In the genomic region with DNA sequence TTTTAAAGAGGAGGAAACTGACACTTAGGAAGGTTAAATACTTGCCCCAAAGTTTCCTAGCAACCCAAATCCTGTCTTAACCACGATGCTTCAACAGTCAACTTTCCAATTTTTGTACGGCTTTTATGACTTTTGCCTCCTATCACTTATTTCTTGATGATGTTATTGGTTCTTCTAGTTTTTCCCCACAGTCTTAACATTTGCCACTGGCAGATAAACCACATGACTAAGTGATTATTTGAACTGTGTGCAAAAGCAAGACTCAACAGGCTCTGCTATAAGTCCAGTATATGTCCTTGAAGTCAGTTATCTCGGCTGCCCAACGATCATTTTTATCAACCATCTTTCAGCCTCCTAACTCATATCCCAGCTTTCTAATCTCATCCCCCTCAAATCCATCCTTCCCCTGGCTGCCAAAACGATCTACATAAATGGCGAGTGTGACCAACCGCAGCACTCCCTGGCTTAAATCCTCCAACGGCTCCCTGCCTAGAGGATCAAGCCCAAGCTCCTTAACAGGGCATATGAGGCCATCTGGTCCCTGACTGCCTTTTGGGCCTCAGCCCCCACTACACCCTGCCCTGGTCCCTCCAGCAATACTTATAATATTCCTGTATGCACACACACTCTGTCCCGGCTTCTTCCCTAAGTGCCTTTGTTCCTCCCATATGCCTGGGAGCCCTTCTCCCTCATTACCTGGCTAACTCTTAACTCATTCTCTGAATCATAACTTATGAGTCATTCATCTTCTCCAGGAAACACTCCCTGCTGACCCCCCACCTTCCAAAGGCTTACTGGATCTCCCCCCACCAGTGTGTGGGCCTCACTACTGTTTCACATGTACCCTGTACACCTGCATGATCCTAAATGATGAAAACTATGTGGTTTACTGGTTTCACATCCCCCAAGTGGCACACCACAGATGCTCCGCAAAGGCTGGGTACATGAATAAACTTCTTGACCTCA, we compare ENCODE assay signal across 1 cellular context.
TF ChIP-seq lines count a peak whose summit lies in the region.

No MANE protein-coding gene starts in this region.

TF ChIP-seq in K562, 482 proteins besides CTCF, POLR2A, EP300 and RAD21 (continued from another document and continues in another):
- TF ChIP-seq, protein P1, sequence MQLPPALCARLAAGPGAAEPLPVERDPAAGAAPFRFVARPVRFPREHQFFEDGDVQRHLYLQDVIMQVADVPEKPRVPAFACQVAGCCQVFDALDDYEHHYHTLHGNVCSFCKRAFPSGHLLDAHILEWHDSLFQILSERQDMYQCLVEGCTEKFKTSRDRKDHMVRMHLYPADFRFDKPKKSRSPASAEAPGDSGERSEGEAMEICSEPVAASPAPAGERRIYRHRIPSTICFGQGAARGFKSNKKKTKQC (CRISPR knock-in tag; IDR thresholded peaks at IDR 0.05) = no peak; the same call in 1 of the 2 replicates
- TF ChIP-seq, protein P2, sequence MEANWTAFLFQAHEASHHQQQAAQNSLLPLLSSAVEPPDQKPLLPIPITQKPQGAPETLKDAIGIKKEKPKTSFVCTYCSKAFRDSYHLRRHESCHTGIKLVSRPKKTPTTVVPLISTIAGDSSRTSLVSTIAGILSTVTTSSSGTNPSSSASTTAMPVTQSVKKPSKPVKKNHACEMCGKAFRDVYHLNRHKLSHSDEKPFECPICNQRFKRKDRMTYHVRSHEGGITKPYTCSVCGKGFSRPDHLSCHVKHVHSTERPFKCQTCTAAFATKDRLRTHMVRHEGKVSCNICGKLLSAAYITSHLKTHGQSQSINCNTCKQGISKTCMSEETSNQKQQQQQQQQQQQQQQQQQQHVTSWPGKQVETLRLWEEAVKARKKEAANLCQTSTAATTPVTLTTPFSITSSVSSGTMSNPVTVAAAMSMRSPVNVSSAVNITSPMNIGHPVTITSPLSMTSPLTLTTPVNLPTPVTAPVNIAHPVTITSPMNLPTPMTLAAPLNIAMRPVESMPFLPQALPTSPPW (CRISPR knock-in tag; IDR thresholded peaks at IDR 0.05) = no peak
- TF ChIP-seq ZNF699 (CRISPR knock-in tag; IDR thresholded peaks at IDR 0.05; ENCODE audit: insufficient replicate concordance) = no peak
- TF ChIP-seq, protein P3, sequence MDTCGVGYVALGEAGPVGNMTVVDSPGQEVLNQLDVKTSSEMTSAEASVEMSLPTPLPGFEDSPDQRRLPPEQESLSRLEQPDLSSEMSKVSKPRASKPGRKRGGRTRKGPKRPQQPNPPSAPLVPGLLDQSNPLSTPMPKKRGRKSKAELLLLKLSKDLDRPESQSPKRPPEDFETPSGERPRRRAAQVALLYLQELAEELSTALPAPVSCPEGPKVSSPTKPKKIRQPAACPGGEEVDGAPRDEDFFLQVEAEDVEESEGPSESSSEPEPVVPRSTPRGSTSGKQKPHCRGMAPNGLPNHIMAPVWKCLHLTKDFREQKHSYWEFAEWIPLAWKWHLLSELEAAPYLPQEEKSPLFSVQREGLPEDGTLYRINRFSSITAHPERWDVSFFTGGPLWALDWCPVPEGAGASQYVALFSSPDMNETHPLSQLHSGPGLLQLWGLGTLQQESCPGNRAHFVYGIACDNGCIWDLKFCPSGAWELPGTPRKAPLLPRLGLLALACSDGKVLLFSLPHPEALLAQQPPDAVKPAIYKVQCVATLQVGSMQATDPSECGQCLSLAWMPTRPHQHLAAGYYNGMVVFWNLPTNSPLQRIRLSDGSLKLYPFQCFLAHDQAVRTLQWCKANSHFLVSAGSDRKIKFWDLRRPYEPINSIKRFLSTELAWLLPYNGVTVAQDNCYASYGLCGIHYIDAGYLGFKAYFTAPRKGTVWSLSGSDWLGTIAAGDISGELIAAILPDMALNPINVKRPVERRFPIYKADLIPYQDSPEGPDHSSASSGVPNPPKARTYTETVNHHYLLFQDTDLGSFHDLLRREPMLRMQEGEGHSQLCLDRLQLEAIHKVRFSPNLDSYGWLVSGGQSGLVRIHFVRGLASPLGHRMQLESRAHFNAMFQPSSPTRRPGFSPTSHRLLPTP (IDR thresholded peaks at IDR 0.05; ENCODE audit: borderline replicate concordance, extremely low read depth, insufficient read length) = no peak
- no peak for TF ChIP-seq TAF7 (tag; IDR thresholded peaks at IDR 0.05)
- TF ChIP-seq, protein P4, sequence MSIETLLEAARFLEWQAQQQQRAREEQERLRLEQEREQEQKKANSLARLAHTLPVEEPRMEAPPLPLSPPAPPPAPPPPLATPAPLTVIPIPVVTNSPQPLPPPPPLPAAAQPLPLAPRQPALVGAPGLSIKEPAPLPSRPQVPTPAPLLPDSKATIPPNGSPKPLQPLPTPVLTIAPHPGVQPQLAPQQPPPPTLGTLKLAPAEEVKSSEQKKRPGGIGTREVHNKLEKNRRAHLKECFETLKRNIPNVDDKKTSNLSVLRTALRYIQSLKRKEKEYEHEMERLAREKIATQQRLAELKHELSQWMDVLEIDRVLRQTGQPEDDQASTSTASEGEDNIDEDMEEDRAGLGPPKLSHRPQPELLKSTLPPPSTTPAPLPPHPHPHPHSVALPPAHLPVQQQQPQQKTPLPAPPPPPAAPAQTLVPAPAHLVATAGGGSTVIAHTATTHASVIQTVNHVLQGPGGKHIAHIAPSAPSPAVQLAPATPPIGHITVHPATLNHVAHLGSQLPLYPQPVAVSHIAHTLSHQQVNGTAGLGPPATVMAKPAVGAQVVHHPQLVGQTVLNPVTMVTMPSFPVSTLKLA (conservative IDR thresholded peaks at IDR 0.05) = peak in 1 of 2 experiments; percentile 39; a peak in 1 of 4 replicates
- peak; percentile 46 for TF ChIP-seq EP400 (IDR thresholded peaks at IDR 0.05)
- no peak for TF ChIP-seq ZFP1 (CRISPR knock-in tag; IDR thresholded peaks at IDR 0.05)
- no peak for TF ChIP-seq EZH2 (IDR thresholded peaks at IDR 0.05; ENCODE audit: borderline replicate concordance, low read depth, low read length)
- TF ChIP-seq, protein P5, sequence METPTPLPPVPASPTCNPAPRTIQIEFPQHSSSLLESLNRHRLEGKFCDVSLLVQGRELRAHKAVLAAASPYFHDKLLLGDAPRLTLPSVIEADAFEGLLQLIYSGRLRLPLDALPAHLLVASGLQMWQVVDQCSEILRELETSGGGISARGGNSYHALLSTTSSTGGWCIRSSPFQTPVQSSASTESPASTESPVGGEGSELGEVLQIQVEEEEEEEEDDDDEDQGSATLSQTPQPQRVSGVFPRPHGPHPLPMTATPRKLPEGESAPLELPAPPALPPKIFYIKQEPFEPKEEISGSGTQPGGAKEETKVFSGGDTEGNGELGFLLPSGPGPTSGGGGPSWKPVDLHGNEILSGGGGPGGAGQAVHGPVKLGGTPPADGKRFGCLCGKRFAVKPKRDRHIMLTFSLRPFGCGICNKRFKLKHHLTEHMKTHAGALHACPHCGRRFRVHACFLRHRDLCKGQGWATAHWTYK (CRISPR knock-in tag; IDR thresholded peaks at IDR 0.05) = no peak
- TF ChIP-seq TEAD4 (IDR thresholded peaks at IDR 0.05; ENCODE audit: low read length) = peak; percentile 88
- TF ChIP-seq TEAD4 (CRISPR knock-in tag; IDR thresholded peaks at IDR 0.05; ENCODE audit: borderline replicate concordance) = no peak
- no peak for TF ChIP-seq KDM5B (IDR thresholded peaks at IDR 0.05; ENCODE audit: insufficient replicate concordance, low read depth, low read length)
- TF ChIP-seq, protein P6, sequence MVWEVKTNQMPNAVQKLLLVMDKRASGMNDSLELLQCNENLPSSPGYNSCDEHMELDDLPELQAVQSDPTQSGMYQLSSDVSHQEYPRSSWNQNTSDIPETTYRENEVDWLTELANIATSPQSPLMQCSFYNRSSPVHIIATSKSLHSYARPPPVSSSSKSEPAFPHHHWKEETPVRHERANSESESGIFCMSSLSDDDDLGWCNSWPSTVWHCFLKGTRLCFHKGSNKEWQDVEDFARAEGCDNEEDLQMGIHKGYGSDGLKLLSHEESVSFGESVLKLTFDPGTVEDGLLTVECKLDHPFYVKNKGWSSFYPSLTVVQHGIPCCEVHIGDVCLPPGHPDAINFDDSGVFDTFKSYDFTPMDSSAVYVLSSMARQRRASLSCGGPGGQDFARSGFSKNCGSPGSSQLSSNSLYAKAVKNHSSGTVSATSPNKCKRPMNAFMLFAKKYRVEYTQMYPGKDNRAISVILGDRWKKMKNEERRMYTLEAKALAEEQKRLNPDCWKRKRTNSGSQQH (CRISPR knock-in tag; IDR thresholded peaks at IDR 0.05) = no peak
- TF ChIP-seq ATF7 (IDR thresholded peaks at IDR 0.05) = peak; percentile 35; the same call in 1 of the 2 replicates
- no peak for TF ChIP-seq ZNF764 (CRISPR knock-in tag; IDR thresholded peaks at IDR 0.05; ENCODE audit: low read depth)
- 0 out of 2 replicates have a peak, but pooled peaks have one; percentile 60 for TF ChIP-seq ZKSCAN8 (CRISPR knock-in tag; IDR thresholded peaks at IDR 0.05)
- TF ChIP-seq NELFE (IDR thresholded peaks at IDR 0.05; ENCODE audit: insufficient read depth, insufficient read length) = no peak
- TF ChIP-seq OTX1 (CRISPR knock-in tag; IDR thresholded peaks at IDR 0.05) = no peak
- TF ChIP-seq MAFF (IDR thresholded peaks at IDR 0.05; ENCODE audit: low read length) = peak; percentile 68; the same call in 1 of the 2 replicates
- TF ChIP-seq, protein P7, sequence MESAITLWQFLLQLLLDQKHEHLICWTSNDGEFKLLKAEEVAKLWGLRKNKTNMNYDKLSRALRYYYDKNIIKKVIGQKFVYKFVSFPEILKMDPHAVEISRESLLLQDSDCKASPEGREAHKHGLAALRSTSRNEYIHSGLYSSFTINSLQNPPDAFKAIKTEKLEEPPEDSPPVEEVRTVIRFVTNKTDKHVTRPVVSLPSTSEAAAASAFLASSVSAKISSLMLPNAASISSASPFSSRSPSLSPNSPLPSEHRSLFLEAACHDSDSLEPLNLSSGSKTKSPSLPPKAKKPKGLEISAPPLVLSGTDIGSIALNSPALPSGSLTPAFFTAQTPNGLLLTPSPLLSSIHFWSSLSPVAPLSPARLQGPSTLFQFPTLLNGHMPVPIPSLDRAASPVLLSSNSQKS (CRISPR knock-in tag; IDR thresholded peaks at IDR 0.05) = no peak
- TF ChIP-seq C11orf30 (IDR thresholded peaks at IDR 0.05; ENCODE audit: low read depth) = peak; percentile 86
- peak; percentile 90 for TF ChIP-seq NCOR1 (IDR thresholded peaks at IDR 0.05)
- peak; percentile 73; the same call in 1 of the 2 replicates for TF ChIP-seq SMAD4 (CRISPR knock-in tag; conservative IDR thresholded peaks at IDR 0.05)
- peak; percentile 74; the same call in 1 of the 2 replicates for TF ChIP-seq NCOA1 (IDR thresholded peaks at IDR 0.05; ENCODE audit: low read depth)
- TF ChIP-seq RB1 (IDR thresholded peaks at IDR 0.05; ENCODE audit: low read depth) = no peak
- TF ChIP-seq SMARCE1 (IDR thresholded peaks at IDR 0.05) = peak; percentile 89
- TF ChIP-seq ZC3H11A (IDR thresholded peaks at IDR 0.05; ENCODE audit: low read depth, low read length) = no peak
- TF ChIP-seq ZNF175 (CRISPR knock-in tag; IDR thresholded peaks at IDR 0.05; ENCODE audit: low read depth) = peak; percentile 50; the same call in 1 of the 2 replicates
- TF ChIP-seq TARDBP (IDR thresholded peaks at IDR 0.05) = no peak; the same call in 1 of the 2 replicates
- TF ChIP-seq, protein P8, sequence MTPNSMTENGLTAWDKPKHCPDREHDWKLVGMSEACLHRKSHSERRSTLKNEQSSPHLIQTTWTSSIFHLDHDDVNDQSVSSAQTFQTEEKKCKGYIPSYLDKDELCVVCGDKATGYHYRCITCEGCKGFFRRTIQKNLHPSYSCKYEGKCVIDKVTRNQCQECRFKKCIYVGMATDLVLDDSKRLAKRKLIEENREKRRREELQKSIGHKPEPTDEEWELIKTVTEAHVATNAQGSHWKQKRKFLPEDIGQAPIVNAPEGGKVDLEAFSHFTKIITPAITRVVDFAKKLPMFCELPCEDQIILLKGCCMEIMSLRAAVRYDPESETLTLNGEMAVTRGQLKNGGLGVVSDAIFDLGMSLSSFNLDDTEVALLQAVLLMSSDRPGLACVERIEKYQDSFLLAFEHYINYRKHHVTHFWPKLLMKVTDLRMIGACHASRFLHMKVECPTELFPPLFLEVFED (CRISPR knock-in tag; conservative IDR thresholded peaks at IDR 0.05) = no peak
- TF ChIP-seq SIX5 (IDR thresholded peaks at IDR 0.05; ENCODE audit: borderline replicate concordance in 1 of 2, insufficient read depth in 1 of 2, low read depth in 1 of 2, low read length in 2 of 2) = no peak
- no peak for TF ChIP-seq ETS2 (tag; IDR thresholded peaks at IDR 0.05; ENCODE audit: borderline replicate concordance, poor library complexity, severe bottlenecking)
- TF ChIP-seq ZNF707 (CRISPR knock-in tag; conservative IDR thresholded peaks at IDR 0.05) = no peak
- TF ChIP-seq, protein P9, sequence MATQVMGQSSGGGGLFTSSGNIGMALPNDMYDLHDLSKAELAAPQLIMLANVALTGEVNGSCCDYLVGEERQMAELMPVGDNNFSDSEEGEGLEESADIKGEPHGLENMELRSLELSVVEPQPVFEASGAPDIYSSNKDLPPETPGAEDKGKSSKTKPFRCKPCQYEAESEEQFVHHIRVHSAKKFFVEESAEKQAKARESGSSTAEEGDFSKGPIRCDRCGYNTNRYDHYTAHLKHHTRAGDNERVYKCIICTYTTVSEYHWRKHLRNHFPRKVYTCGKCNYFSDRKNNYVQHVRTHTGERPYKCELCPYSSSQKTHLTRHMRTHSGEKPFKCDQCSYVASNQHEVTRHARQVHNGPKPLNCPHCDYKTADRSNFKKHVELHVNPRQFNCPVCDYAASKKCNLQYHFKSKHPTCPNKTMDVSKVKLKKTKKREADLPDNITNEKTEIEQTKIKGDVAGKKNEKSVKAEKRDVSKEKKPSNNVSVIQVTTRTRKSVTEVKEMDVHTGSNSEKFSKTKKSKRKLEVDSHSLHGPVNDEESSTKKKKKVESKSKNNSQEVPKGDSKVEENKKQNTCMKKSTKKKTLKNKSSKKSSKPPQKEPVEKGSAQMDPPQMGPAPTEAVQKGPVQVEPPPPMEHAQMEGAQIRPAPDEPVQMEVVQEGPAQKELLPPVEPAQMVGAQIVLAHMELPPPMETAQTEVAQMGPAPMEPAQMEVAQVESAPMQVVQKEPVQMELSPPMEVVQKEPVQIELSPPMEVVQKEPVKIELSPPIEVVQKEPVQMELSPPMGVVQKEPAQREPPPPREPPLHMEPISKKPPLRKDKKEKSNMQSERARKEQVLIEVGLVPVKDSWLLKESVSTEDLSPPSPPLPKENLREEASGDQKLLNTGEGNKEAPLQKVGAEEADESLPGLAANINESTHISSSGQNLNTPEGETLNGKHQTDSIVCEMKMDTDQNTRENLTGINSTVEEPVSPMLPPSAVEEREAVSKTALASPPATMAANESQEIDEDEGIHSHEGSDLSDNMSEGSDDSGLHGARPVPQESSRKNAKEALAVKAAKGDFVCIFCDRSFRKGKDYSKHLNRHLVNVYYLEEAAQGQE (CRISPR knock-in tag; IDR thresholded peaks at IDR 0.05; ENCODE audit: low read depth) = no peak
- no peak for TF ChIP-seq SLC30A9 (CRISPR knock-in tag; IDR thresholded peaks at IDR 0.05)
- TF ChIP-seq ZNF253 (CRISPR knock-in tag; conservative IDR thresholded peaks at IDR 0.05) = no peak
- no peak for TF ChIP-seq CREB1 (IDR thresholded peaks at IDR 0.05)
- peak; percentile 8; the same call in 1 of the 2 replicates for TF ChIP-seq CREB1 (CRISPR knock-in tag; IDR thresholded peaks at IDR 0.05)
- TF ChIP-seq, protein P10, sequence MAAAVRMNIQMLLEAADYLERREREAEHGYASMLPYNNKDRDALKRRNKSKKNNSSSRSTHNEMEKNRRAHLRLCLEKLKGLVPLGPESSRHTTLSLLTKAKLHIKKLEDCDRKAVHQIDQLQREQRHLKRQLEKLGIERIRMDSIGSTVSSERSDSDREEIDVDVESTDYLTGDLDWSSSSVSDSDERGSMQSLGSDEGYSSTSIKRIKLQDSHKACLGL (CRISPR knock-in tag; IDR thresholded peaks at IDR 0.05; ENCODE audit: borderline replicate concordance, poor library complexity, severe bottlenecking) = no peak
- no peak for TF ChIP-seq DIDO1 (tag; IDR thresholded peaks at IDR 0.05; ENCODE audit: low read depth)
- no peak for TF ChIP-seq ASH1L (IDR thresholded peaks at IDR 0.05; ENCODE audit: borderline replicate concordance, low read depth, partially characterized antibody)
- TF ChIP-seq CHCHD3 (CRISPR knock-in tag; IDR thresholded peaks at IDR 0.05) = no peak
- no peak for TF ChIP-seq DDX20 (tag; IDR thresholded peaks at IDR 0.05; ENCODE audit: low read depth)
- peak in 1 of 2 experiments; percentile 89; a peak in 2 of 4 replicates for TF ChIP-seq HDAC1 (IDR thresholded peaks at IDR 0.05)
- TF ChIP-seq PTTG1 (tag; IDR thresholded peaks at IDR 0.05; ENCODE audit: low read depth) = no peak
- no peak for TF ChIP-seq ZNF217 (CRISPR knock-in tag; IDR thresholded peaks at IDR 0.05)
